1 cellular context compared by ENCODE assay signal in the genomic region with DNA sequence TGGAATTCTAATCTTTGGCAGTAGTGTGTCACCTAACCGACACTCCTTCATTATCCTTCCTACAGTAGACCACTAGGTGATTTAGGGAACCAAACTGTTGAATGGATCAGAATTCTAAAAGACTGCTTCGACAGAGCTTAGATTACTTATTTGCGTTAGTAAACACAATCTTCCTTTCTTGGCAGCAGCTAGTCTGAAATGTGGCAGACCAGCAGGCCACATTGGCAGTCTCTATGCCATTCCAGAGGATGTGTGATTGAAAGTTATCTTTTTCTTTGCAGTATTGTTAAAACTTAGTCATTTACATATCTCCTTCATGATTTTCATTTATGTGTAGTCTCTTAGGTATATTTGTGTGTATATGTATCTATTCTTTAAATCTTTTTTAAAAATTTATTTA.
TF ChIP-seq lines count a peak whose summit lies in the region.

No MANE protein-coding gene starts in this region.

TF ChIP-seq in HepG2, 621 proteins besides CTCF, POLR2A, EP300 and RAD21:
- TF ChIP-seq ZNF558 (CRISPR knock-in tag; IDR thresholded peaks at IDR 0.05; ENCODE audit: borderline replicate concordance) (no peak), RBM39 (IDR thresholded peaks at IDR 0.05; ENCODE audit: low read depth, low read length, poor library complexity, severe bottlenecking) (no peak), REXO4 (CRISPR knock-in tag; IDR thresholded peaks at IDR 0.05; ENCODE audit: borderline replicate concordance) (no peak), STAT5B (CRISPR knock-in tag; IDR thresholded peaks at IDR 0.05) (no peak), HES4 (CRISPR knock-in tag; IDR thresholded peaks at IDR 0.05; ENCODE audit: borderline replicate concordance) (no peak)
